ENCODE assay signal across 17 cellular contexts in the genomic region with DNA sequence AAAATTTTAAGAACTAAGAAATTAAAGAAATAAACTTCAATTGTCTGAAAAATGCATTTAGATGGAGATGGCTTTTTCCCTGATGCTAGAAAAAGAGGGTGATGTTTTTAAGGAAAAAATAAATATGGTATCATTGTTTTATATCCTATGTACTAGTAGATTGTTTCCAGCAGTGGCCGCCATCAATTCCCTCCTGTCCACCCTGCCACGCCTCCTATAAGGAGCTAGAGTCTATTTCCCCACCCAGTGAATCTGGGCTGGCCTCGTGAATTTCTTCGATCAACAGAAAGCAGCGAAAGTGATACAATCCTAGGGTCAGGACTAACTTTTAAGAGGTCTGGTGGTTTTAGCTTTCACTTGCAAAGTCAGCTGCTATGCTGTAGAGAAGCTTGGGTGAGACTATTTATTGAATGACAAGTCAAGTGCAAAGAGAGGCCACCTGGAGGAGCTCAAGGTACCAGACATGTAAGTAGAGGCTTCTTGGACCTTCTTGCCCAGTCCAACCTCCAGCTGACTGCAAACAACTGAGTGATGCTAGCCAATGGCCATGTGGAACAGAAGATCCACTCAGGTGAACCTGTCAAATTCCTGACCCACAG.
A peak's percentile ranks its signal among the peaks of the same experiment; 100 is the strongest.
DNase-seq lines count a peak whose midpoint lies in the region; ATAC-seq, FAIRE-seq and TF ChIP-seq lines count a peak whose summit lies in the region.
"Had no signal": no experiment of that assay in that cellular context is flagged by ENCODE, and none has a peak within 500 bp of the region (broad histone marks: within the 10 kb centered on the region; RNA-seq: fewer than 3 reads in every experiment).

No MANE protein-coding gene starts in this region.

- no peak overlapping the region for H3K4me2 ChIP-seq in A549
- no peak overlapping the region for H3K4me2 ChIP-seq in K562 (ENCODE audit: insufficient read depth, low read length)

- H3K9me3 ChIP-seq in A549, result no peaks in the 10 kb centered on the region
- H3K9me3 ChIP-seq in K562 (replicated peaks; ENCODE audit: control insufficient read depth, insufficient read depth, low read depth, low read length), result no peaks in the 10 kb centered on the region
- H3K9me3 ChIP-seq: heart left ventricle, testis had no signal

- intact Hi-C loops in K562 (cut with micrococcal nuclease), result loop anchor here (2.0 kb wide), 1 partner anchor 36 kb away; no protein-coding TSS in a partner anchor

- no peaks in the 10 kb centered on the region for H4K20me1 ChIP-seq in K562 (replicated peaks; ENCODE audit: control insufficient read depth, insufficient read depth, low read length)

- no peaks in the 10 kb centered on the region for H3K36me3 ChIP-seq in K562 (ENCODE audit: control insufficient read depth, insufficient read depth, low read length)
- H3K36me3 ChIP-seq: heart left ventricle had no signal

- no peaks in the 10 kb centered on the region for H3K9me1 ChIP-seq in K562 (ENCODE audit: control insufficient read depth, insufficient read depth, low read length)

- WGBS in A549 (ENCODE audit: missing lambda C conversion rate), result 39% methylated on average over 5 of the region's 5 CpGs
- WGBS in K562 (ENCODE audit: insufficient coverage, low coverage, missing lambda C conversion rate), result 37% methylated on average over 5 of the region's 5 CpGs

- no peak overlapping the region for H3K27ac ChIP-seq in A549
- H3K27ac ChIP-seq in K562 (ENCODE audit: extremely low read depth, low read depth, low read length), result no peak overlapping the region
- H3K27ac ChIP-seq: heart left ventricle, testis had no signal

- in situ Hi-C loops in K562 (cut with MboI), result no loop called here

- H3K4me1 ChIP-seq in A549 (no peaks in the 10 kb centered on the region), K562 (replicated peaks in 1 of 2; ENCODE audit: control insufficient read depth in 2 of 2, insufficient read depth in 2 of 2, low read length in 2 of 2) (no peaks in the 10 kb centered on the region; a peak in 1 of 5 replicates)
- H3K4me1 ChIP-seq: heart left ventricle, testis had no signal

- TF ChIP-seq EP300 in A549 (IDR thresholded peaks at IDR 0.05), result no peak
- TF ChIP-seq EP300 in K562 (IDR thresholded peaks at IDR 0.05; ENCODE audit: low read length), result no peak

- DNase-seq in A549 (ENCODE audit: low read depth in 1 of 2, low spot score in 1 of 2), result peak in 1 of 2 experiments; percentile 60
- peak; percentile 28 for DNase-seq in NAMALWA (ENCODE audit: low spot score)
- DNase-seq in K562 (ENCODE audit: extremely low read depth in 1 of 4, low spot score in 3 of 4), result peak in 1 of 4 experiments; percentile 21
- DNase-seq in SK-N-DZ (ENCODE audit: low spot score), result no peak
- no peak for DNase-seq in NOMO-1 treated with dmso at 0.1 percent for 144 hours (lab: John Stamatoyannopoulos, UW; ENCODE audit: unreplicated experiment)
- DNase-seq in T-helper 2 cell, result no peak
- DNase-seq: activated naive CD8-positive, alpha-beta T cell treated with anti-CD3 and anti-CD28 coated beads for 36 hours; DMS153; heart left ventricle; HFFc6; MV-4-11; NCI-H2081; NCI-H446; SHP77 treated with DMSO at 0.1 percent for 48 hours; testis had no signal

- ATAC-seq in A549, result peak; percentile 65 to 76
- ATAC-seq in K562, result peak; percentile 82
- no peak for ATAC-seq in GM21360 (IDR thresholded peaks at IDR 0.05; ENCODE audit: unreplicated experiment)
- ATAC-seq: heart left ventricle had no signal

- TF ChIP-seq CTCF in A549 (IDR thresholded peaks at IDR 0.05) (no peak), GM12873 (IDR thresholded peaks at IDR 0.05; ENCODE audit: insufficient read depth, low read depth, low read length, missing control alignments) (peak; percentile 29), K562 (IDR thresholded peaks at IDR 0.05 in 2 of 3, conservative IDR thresholded peaks at IDR 0.05 in 1 of 3; ENCODE audit: insufficient read depth in 2 of 3, low read depth in 1 of 3, low read length in 3 of 3) (peak; percentile 14 to 21 (median 19); a peak in 3 of 6 replicates)

- H3K9ac ChIP-seq in K562 (ENCODE audit: insufficient read depth in 1 of 2, low read depth in 2 of 2, low read length in 2 of 2), result no peak overlapping the region

- no peak for TF ChIP-seq POLR2A in A549 (IDR thresholded peaks at IDR 0.05; ENCODE audit: low read length)
- TF ChIP-seq POLR2A in K562 (conservative IDR thresholded peaks at IDR 0.05), result no peak

- POLR2A ChIA-PET in A549 (lab: Yijun Ruan, JAX), result interaction anchor here (0.5 to 3.1 kb wide), 2 partner anchors 34 to 36 kb away, joined by 4 to 21 read pairs; no protein-coding TSS in a partner anchor
- POLR2A ChIA-PET in K562 (lab: Yijun Ruan, JAX), result interaction anchor here (1.0 to 8.3 kb wide), 5 partner anchors 14 to 269 kb away, joined by 3 to 68 read pairs (median 5); no protein-coding TSS in a partner anchor

- H3K79me2 ChIP-seq in K562 (ENCODE audit: control insufficient read depth, insufficient read depth, low read length), result no peaks in the 10 kb centered on the region

- CTCF ChIA-PET in A549 (lab: Yijun Ruan, JAX) (interaction anchor here (0.6 to 1.7 kb wide), 6 partner anchors 11 to 460 kb away, joined by 3 to 5 read pairs (median 4); no protein-coding TSS in a partner anchor), K562 (lab: Yijun Ruan, JAX; ENCODE audit: low intra/inter-chr PET ratio) (no interaction called here)

- H2AFZ ChIP-seq in K562 (ENCODE audit: low read depth, low read length), result no peak overlapping the region

- no peaks in the 10 kb centered on the region for H3K27me3 ChIP-seq in K562 (ENCODE audit: control insufficient read depth in 2 of 2, insufficient read depth in 2 of 2, low read length in 2 of 2)
- H3K27me3 ChIP-seq: heart left ventricle, testis had no signal

- TF ChIP-seq RAD21 in A549 (conservative IDR thresholded peaks at IDR 0.05 in 1 of 2, IDR thresholded peaks at IDR 0.05 in 1 of 2), result peak in 1 of 2 experiments; percentile 30; a peak in 2 of 5 replicates
- peak in 1 of 2 experiments; percentile 40; a peak in 2 of 4 replicates for TF ChIP-seq RAD21 in K562 (CRISPR knock-in tag; conservative IDR thresholded peaks at IDR 0.05 in 1 of 2, IDR thresholded peaks at IDR 0.05 in 1 of 2)

- FAIRE-seq in A549 (lab: Jason Lieb, UNC), result no peak
- no peak for FAIRE-seq in K562 (lab: Jason Lieb, UNC)

- H3K4me3 ChIP-seq in A549 (no peak overlapping the region), K562 (no peak overlapping the region)
- H3K4me3 ChIP-seq: heart left ventricle, testis had no signal

- no TSS peak for BruUV-seq in K562 (replicated peaks; lab: Mats Ljungman, UMichigan)

TF ChIP-seq in A549, 52 proteins besides CTCF, POLR2A, EP300 and RAD21 (continues in another document):
- TF ChIP-seq POLR2AphosphoS2 (conservative IDR thresholded peaks at IDR 0.05; ENCODE audit: low read length) (no peak), HDAC2 (IDR thresholded peaks at IDR 0.05) (no peak), TFCP2L1 (CRISPR knock-in tag; IDR thresholded peaks at IDR 0.05) (no peak), JUNB (IDR thresholded peaks at IDR 0.05) (no peak), HOXA7 (CRISPR knock-in tag; IDR thresholded peaks at IDR 0.05) (no peak)
- TF ChIP-seq, protein P1, sequence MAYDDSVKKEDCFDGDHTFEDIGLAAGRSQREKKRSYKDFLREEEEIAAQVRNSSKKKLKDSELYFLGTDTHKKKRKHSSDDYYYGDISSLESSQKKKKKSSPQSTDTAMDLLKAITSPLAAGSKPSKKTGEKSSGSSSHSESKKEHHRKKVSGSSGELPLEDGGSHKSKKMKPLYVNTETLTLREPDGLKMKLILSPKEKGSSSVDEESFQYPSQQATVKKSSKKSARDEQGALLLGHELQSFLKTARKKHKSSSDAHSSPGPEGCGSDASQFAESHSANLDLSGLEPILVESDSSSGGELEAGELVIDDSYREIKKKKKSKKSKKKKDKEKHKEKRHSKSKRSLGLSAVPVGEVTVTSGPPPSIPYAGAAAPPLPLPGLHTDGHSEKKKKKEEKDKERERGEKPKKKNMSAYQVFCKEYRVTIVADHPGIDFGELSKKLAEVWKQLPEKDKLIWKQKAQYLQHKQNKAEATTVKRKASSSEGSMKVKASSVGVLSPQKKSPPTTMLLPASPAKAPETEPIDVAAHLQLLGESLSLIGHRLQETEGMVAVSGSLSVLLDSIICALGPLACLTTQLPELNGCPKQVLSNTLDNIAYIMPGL (CRISPR knock-in tag; IDR thresholded peaks at IDR 0.05; ENCODE audit: borderline replicate concordance), result no peak
- TF ChIP-seq, protein P2, sequence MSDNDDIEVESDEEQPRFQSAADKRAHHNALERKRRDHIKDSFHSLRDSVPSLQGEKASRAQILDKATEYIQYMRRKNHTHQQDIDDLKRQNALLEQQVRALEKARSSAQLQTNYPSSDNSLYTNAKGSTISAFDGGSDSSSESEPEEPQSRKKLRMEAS (IDR thresholded peaks at IDR 0.05), result no peak

TF ChIP-seq in K562, 482 proteins besides CTCF, POLR2A, EP300 and RAD21:
- TF ChIP-seq RFX1 (IDR thresholded peaks at IDR 0.05) (no peak), TCFL5 (CRISPR knock-in tag; conservative IDR thresholded peaks at IDR 0.05) (no peak), ZNF699 (CRISPR knock-in tag; IDR thresholded peaks at IDR 0.05; ENCODE audit: insufficient replicate concordance) (no peak), FOSL1 (tag; conservative IDR thresholded peaks at IDR 0.05) (no peak)
- TF ChIP-seq, protein P3, sequence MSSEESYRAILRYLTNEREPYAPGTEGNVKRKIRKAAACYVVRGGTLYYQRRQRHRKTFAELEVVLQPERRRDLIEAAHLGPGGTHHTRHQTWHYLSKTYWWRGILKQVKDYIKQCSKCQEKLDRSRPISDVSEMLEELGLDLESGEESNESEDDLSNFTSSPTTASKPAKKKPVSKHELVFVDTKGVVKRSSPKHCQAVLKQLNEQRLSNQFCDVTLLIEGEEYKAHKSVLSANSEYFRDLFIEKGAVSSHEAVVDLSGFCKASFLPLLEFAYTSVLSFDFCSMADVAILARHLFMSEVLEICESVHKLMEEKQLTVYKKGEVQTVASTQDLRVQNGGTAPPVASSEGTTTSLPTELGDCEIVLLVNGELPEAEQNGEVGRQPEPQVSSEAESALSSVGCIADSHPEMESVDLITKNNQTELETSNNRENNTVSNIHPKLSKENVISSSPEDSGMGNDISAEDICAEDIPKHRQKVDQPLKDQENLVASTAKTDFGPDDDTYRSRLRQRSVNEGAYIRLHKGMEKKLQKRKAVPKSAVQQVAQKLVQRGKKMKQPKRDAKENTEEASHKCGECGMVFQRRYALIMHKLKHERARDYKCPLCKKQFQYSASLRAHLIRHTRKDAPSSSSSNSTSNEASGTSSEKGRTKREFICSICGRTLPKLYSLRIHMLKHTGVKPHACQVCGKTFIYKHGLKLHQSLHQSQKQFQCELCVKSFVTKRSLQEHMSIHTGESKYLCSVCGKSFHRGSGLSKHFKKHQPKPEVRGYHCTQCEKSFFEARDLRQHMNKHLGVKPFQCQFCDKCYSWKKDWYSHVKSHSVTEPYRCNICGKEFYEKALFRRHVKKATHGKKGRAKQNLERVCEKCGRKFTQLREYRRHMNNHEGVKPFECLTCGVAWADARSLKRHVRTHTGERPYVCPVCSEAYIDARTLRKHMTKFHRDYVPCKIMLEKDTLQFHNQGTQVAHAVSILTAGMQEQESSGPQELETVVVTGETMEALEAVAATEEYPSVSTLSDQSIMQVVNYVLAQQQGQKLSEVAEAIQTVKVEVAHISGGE (CRISPR knock-in tag; IDR thresholded peaks at IDR 0.05), result peak in 1 of 3 experiments; percentile 42; a peak in 1 of 6 replicates
